ENCODE assay signal across 9 cellular contexts in the genomic region with DNA sequence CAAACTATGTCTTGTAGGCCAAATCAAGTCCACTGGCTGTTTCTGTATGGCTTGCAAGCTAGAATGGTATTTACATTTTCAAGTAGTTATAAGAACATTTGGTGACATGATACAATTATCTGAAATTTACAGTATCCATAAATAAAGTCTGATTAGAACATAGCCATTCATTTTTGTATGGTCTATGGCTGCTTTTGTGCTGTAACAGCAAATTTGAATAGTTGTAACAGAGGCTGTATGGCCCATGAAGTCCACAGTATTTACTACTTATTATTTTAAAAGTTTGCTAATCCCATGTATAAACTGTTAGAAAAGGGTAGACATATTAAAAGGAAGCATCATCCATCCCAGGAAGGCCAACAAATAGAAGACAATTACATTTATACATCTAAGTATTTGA. TPM values are rescaled to one million over a fixed set of nuclear protein-coding genes. Genes with fewer than 3 reads are reported as not detected.
"Had no signal": no experiment of that assay in that cellular context is flagged by ENCODE, and none has a peak within 500 bp of the region (broad histone marks: within the 10 kb centered on the region; RNA-seq: fewer than 3 reads in every experiment).

No MANE protein-coding gene starts in this region.

- ATAC-seq: HCT116 had no signal

- H3K9me3 ChIP-seq: HAP-1 had no signal

- H3K9me3 Mint-ChIP-seq: IgD-negative memory B cell had no signal

- H3K27me3 Mint-ChIP-seq: IgD-negative memory B cell had no signal

- H3K4me1 ChIP-seq: HAP-1 had no signal

- H3K27ac ChIP-seq: GM23248, HL-60 had no signal

- H3K27ac Mint-ChIP-seq: HFFc6, IgD-negative memory B cell had no signal

- DNase-seq: GM23248, GOT3, H7, HFFc6, KG1 had no signal

- H2AFZ ChIP-seq: GM23248 had no signal

- H3K4me3 Mint-ChIP-seq: HFFc6, IgD-negative memory B cell had no signal

- H3K9ac ChIP-seq: GM23248 had no signal

- H3K4me3 ChIP-seq: GM23248, HAP-1 had no signal

RNA-seq across cellular contexts. Expression of gene CCNO, which starts 56.4 kb away (rescaled TPM):
- total RNA-seq: GM23248 had no signal
- polyA plus RNA-seq: IgD-negative memory B cell had no signal
